ENCODE assay signal across 5 cellular contexts in genomic region chr18:13476312-13476711, GRCh38.
DNase-seq lines count a peak whose midpoint lies in the region; ATAC-seq and TF ChIP-seq lines count a peak whose summit lies in the region.
"Not testable (repeated sequence)": the region's sequence is repeated elsewhere in the genome, so short reads cannot be mapped to it uniquely, and the experiment has no call there.

No MANE protein-coding gene starts in this region.

- not testable (repeated sequence) for H3K27me3 ChIP-seq in CD4-positive, alpha-beta T cell (ENCODE audit: control insufficient read depth, insufficient read depth, low read length); IMR-90 (ENCODE audit: control insufficient read depth, insufficient read depth, low read length)

- H2BK15ac ChIP-seq in IMR-90 (ENCODE audit: low read depth, low read length): not testable (repeated sequence)

- not testable (repeated sequence) for H3K9ac ChIP-seq in IMR-90 (ENCODE audit: low read depth, low read length)

- H3K27ac Mint-ChIP-seq in CD4-positive, alpha-beta T cell: peak overlapping the region; percentile 20
- peak overlapping the region; percentile 47 for H3K27ac Mint-ChIP-seq in activated T-cell treated with anti-CD3 and anti-CD28 coated beads, Interleukin-2, amount 50 U/mL, for 24 hours
- H3K27ac Mint-ChIP-seq in chondrocyte (ENCODE audit: unreplicated experiment): peak overlapping the region; percentile 10

- not testable (repeated sequence) for H4K91ac ChIP-seq in IMR-90 (ENCODE audit: insufficient read depth, low read depth, low read length)

- intact Hi-C loops in CD4-positive, alpha-beta T cell (cut with DNase I, micrococcal nuclease); IMR-90 (cut with micrococcal nuclease); sciatic nerve (cut with DNase I): not testable (repeated sequence)

- not testable (repeated sequence) for H3K27ac ChIP-seq in CD4-positive, alpha-beta T cell (ENCODE audit: low read depth, low read length); IMR-90 (ENCODE audit: insufficient read depth, low read length)

- H3K56ac ChIP-seq in IMR-90 (ENCODE audit: extremely low read depth, insufficient read depth, low read length): not testable (repeated sequence)

- H3K4me3 Mint-ChIP-seq in CD4-positive, alpha-beta T cell; activated T-cell treated with anti-CD3 and anti-CD28 coated beads, Interleukin-2, amount 50 U/mL, for 24 hours; chondrocyte (ENCODE audit: unreplicated experiment): not testable (repeated sequence)

- H3K4me1 Mint-ChIP-seq in CD4-positive, alpha-beta T cell (ENCODE audit: low read depth): peaks cover 54% of the 10 kb centered on the region
- H3K4me1 Mint-ChIP-seq in activated T-cell treated with anti-CD3 and anti-CD28 coated beads, Interleukin-2, amount 50 U/mL, for 24 hours (ENCODE audit: low read depth): peaks cover 46% of the 10 kb centered on the region
- H3K4me1 Mint-ChIP-seq in chondrocyte (ENCODE audit: low read depth): peaks cover 63% of the 10 kb centered on the region

- H3K4me1 ChIP-seq in IMR-90 (ENCODE audit: control insufficient read depth, insufficient read depth, low read length): not testable (repeated sequence)

- H4K20me1 ChIP-seq in IMR-90 (ENCODE audit: insufficient read depth, low read length): not testable (repeated sequence)

- H3K4ac ChIP-seq in IMR-90 (ENCODE audit: low read depth, low read length): not testable (repeated sequence)

- not testable (repeated sequence) for H3K27me3 Mint-ChIP-seq in CD4-positive, alpha-beta T cell; activated T-cell treated with anti-CD3 and anti-CD28 coated beads, Interleukin-2, amount 50 U/mL, for 24 hours; chondrocyte (ENCODE audit: low read depth)

- not testable (repeated sequence) for H3K23ac ChIP-seq in IMR-90 (ENCODE audit: low read depth, low read length)

- not testable (repeated sequence) for DNase-seq in CD4-positive, alpha-beta T cell; IMR-90; activated T-cell treated with anti-CD3 and anti-CD28 coated beads, Interleukin-2, amount 50 U/mL, for 24 hours; chondrocyte (ENCODE audit: low spot score)
- DNase-seq in sciatic nerve (ENCODE audit: low spot score): peak; percentile 3

- not testable (repeated sequence) for H2AK5ac ChIP-seq in IMR-90 (ENCODE audit: low read depth, low read length)

- not testable (repeated sequence) for BruUV-seq in IMR-90 (replicated peaks; lab: Mats Ljungman, UMichigan)

- not testable (repeated sequence) for H2BK20ac ChIP-seq in IMR-90 (ENCODE audit: low read depth, low read length)

- not testable (repeated sequence) for H3K9me3 Mint-ChIP-seq in CD4-positive, alpha-beta T cell; activated T-cell treated with anti-CD3 and anti-CD28 coated beads, Interleukin-2, amount 50 U/mL, for 24 hours; chondrocyte (ENCODE audit: low read depth)

- not testable (repeated sequence) for TF ChIP-seq RAD21 in IMR-90 (IDR thresholded peaks at IDR 0.05; ENCODE audit: low read length)

- H3K18ac ChIP-seq in IMR-90 (ENCODE audit: low read depth, low read length): not testable (repeated sequence)

- dilution Hi-C loops in IMR-90 (cut with HindIII; ENCODE audit: low sequenced_read_pairs, unreplicated experiment): not testable (repeated sequence)

- H2AK9ac ChIP-seq in IMR-90 (replicated peaks; ENCODE audit: low read depth, low read length, poor library complexity): not testable (repeated sequence)

- not testable (repeated sequence) for H4K8ac ChIP-seq in IMR-90 (ENCODE audit: low read depth in 2 of 2, low read length in 2 of 2)

- CTCF ChIA-PET in CD4-positive, alpha-beta T cell (lab: Charles Lee); IMR-90 (lab: Yijun Ruan, JAX): not testable (repeated sequence)

- not testable (repeated sequence) for H4K5ac ChIP-seq in IMR-90 (ENCODE audit: low read depth, low read length)

- TF ChIP-seq CTCF in CD4-positive, alpha-beta T cell (IDR thresholded peaks at IDR 0.05); IMR-90 (conservative IDR thresholded peaks at IDR 0.05; ENCODE audit: low read depth, low read length); chondrocyte (IDR thresholded peaks at IDR 0.05): not testable (repeated sequence)

- H3K79me1 ChIP-seq in IMR-90 (ENCODE audit: low read depth in 1 of 2, low read length in 2 of 2): not testable (repeated sequence)

- not testable (repeated sequence) for H3K9me1 ChIP-seq in IMR-90 (ENCODE audit: insufficient read depth, low read length)

- no CpG with 5 or more reads among the region's 4 CpGs for WGBS in IMR-90 (ENCODE audit: extremely low coverage in 2 of 2, insufficient read length in 1 of 2), 2 experiments

- H2AFZ ChIP-seq in IMR-90 (replicated peaks; ENCODE audit: low read length, poor library complexity): peak overlapping the region; percentile 18

- not testable (repeated sequence) for TF ChIP-seq POLR2A in IMR-90 (IDR thresholded peaks at IDR 0.05; ENCODE audit: low read depth, low read length)

- not testable (repeated sequence) for H3K4me3 ChIP-seq in IMR-90 (ENCODE audit: insufficient read depth, low read depth, low read length)

- not testable (repeated sequence) for H3K14ac ChIP-seq in IMR-90 (replicated peaks; ENCODE audit: low read depth, low read length)

- peaks cover 89% of the 10 kb centered on the region for H3K36me3 Mint-ChIP-seq in CD4-positive, alpha-beta T cell (ENCODE audit: low read depth)
- peaks cover 84% of the 10 kb centered on the region for H3K36me3 Mint-ChIP-seq in activated T-cell treated with anti-CD3 and anti-CD28 coated beads, Interleukin-2, amount 50 U/mL, for 24 hours (ENCODE audit: low read depth)
- H3K36me3 Mint-ChIP-seq in chondrocyte (ENCODE audit: low read depth): not testable (repeated sequence)

- H3K36me3 ChIP-seq in IMR-90 (ENCODE audit: control insufficient read depth, insufficient read depth, low read length): not testable (repeated sequence)

- not testable (repeated sequence) for H3K9me3 ChIP-seq in CD4-positive, alpha-beta T cell (ENCODE audit: control insufficient read depth, low read length); IMR-90 (ENCODE audit: control insufficient read depth, insufficient read depth, low read length)

- ATAC-seq in CD4-positive, alpha-beta T cell (ENCODE audit: poor library complexity); IMR-90 (ENCODE audit: low read depth); sciatic nerve: not testable (repeated sequence)

- not testable (repeated sequence) for H2BK120ac ChIP-seq in IMR-90 (ENCODE audit: low read depth, low read length)

- in situ Hi-C loops in IMR-90 (cut with MboI; ENCODE audit: low sequenced_read_pairs): not testable (repeated sequence)

- not testable (repeated sequence) for H2BK5ac ChIP-seq in IMR-90 (ENCODE audit: low read depth, low read length, poor library complexity, severe bottlenecking)

- POLR2A ChIA-PET in CD4-positive, alpha-beta T cell (lab: Charles Lee); IMR-90 (lab: Charles Lee; ENCODE audit: unreplicated experiment): not testable (repeated sequence)

- not testable (repeated sequence) for H3K4me2 ChIP-seq in IMR-90 (ENCODE audit: low read depth, low read length)
